1 cellular context compared by ENCODE assay signal in the genomic region with DNA sequence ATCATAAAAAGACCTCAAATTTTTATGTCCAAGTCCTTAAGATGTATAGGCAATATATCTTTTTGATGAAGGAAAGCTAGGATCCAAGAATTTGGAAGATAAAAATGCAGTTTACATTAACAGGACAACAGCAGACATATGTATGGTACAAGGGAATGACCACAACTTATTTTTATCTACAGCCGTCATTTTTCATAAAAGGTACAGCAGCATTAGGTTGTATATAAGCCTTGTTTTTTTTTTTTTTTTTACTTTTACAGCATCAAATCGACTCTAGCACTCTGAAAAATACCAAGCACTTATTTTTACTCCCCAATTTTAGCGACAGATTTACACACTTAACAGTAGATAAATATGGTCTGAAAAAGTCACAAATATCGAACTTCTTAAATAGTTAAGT.
A peak's percentile ranks its signal among the peaks of the same experiment; 100 is the strongest.
TF ChIP-seq lines count a peak whose summit lies in the region.

No MANE protein-coding gene starts in this region.

TF ChIP-seq in GM12878, 131 proteins besides CTCF, POLR2A, EP300 and RAD21:
- no peak for TF ChIP-seq JUND (IDR thresholded peaks at IDR 0.05; ENCODE audit: low read depth, low read length)
- TF ChIP-seq NR2C2 (IDR thresholded peaks at IDR 0.05; ENCODE audit: borderline replicate concordance, control insufficient read depth, insufficient read length, low read depth), result no peak
- TF ChIP-seq MEF2A (IDR thresholded peaks at IDR 0.05; ENCODE audit: insufficient read depth, low read depth, low read length), result 0 out of 2 replicates have a peak, but pooled peaks have one; percentile 39
- peak; percentile 19; the same call in 1 of the 2 replicates for TF ChIP-seq RUNX3 (IDR thresholded peaks at IDR 0.05; ENCODE audit: low read length)
- no peak for TF ChIP-seq TCF7 (IDR thresholded peaks at IDR 0.05; ENCODE audit: borderline replicate concordance)
